Comparison of ENCODE assay signal across 9 cellular contexts in the genomic region with DNA sequence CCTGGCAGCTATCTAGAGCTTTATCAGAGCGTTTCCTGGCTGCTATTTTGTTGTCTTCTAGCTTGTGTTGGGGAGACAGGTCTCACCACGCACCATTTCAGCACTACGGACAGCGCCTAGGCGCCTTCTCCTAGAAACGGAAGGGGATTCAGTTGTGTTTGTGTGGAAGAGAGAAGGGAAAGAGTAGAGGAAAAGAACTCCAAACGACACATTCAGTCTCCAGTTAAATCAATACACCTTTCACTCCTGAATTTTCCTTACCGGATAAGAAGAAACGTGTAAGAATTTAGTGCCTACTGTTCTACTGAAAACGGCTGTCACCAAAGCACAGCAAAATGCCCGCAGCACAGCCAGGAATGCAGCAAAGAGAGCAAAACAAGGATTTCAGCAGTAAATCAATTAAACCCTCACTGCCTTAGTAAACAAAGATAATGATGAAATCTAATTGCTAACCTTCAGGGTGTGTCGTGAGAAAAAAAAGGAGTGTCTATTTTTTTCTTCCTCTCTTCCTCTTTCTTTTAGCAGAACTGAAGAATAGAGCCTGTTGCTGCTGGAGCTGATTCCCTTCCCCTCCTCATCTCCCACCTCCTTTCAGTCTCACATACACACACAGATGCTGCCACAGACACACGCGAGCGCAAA. TPM values are rescaled to one million over a fixed set of nuclear protein-coding genes. Genes with fewer than 3 reads are reported as not detected.
DNase-seq lines count a peak whose midpoint lies in the region; ATAC-seq and TF ChIP-seq lines count a peak whose summit lies in the region.
"Had no signal": no experiment of that assay in that cellular context is flagged by ENCODE, and none has a peak within 500 bp of the region (broad histone marks: within the 10 kb centered on the region; RNA-seq: fewer than 3 reads in every experiment).

No MANE protein-coding gene starts in this region.

- no peaks in the 10 kb centered on the region for H3K9me3 ChIP-seq in neural progenitor cell (ENCODE audit: low read depth)

- no peaks in the 10 kb centered on the region for H3K36me3 ChIP-seq in neural progenitor cell

- peak overlapping the region; percentile 44 for H2AFZ ChIP-seq in neural progenitor cell (replicated peaks)

- H3K27ac ChIP-seq in neural progenitor cell, result no peak overlapping the region
- H3K27ac ChIP-seq: KMS-11 had no signal

- peaks cover 6% of the 10 kb centered on the region for H3K4me1 ChIP-seq in neural progenitor cell

- DNase-seq in EH (ENCODE audit: low read depth), result peak; percentile 73
- peak; percentile 67 for DNase-seq in LHCN-M2 (ENCODE audit: low read depth)
- peak; percentile 10 for DNase-seq in activated T-cell treated with anti-CD3 and anti-CD28 coated beads for 48 hours (ENCODE audit: low read depth)
- peak; percentile 69 for DNase-seq in fibroblast of villous mesenchyme (ENCODE audit: low read depth)
- DNase-seq in neural progenitor cell (ENCODE audit: low spot score), result peak; percentile 94

- peaks cover 39% of the 10 kb centered on the region for H3K27me3 ChIP-seq in neural progenitor cell

- ATAC-seq in GM19467 (IDR thresholded peaks at IDR 0.05; ENCODE audit: unreplicated experiment) (no peak), GM18858 (IDR thresholded peaks at IDR 0.05; ENCODE audit: unreplicated experiment) (no peak), GM21390 (IDR thresholded peaks at IDR 0.05; ENCODE audit: unreplicated experiment) (no peak)

- peak overlapping the region; percentile 80 for H3K4me3 Mint-ChIP-seq in neural progenitor cell

- H3K36me3 Mint-ChIP-seq in neural progenitor cell, result no peaks in the 10 kb centered on the region

- H4K20me1 ChIP-seq in neural progenitor cell (ENCODE audit: low read depth), result peaks cover 6% of the 10 kb centered on the region

- peak overlapping the region; percentile 81 for H3K4me2 ChIP-seq in neural progenitor cell
- H3K4me2 ChIP-seq: KMS-11 had no signal

- H3F3A ChIP-seq in neural progenitor cell (ENCODE audit: low read depth), result no peaks in the 10 kb centered on the region

- H3K9ac ChIP-seq in neural progenitor cell, result no peak overlapping the region
- H3K9ac ChIP-seq: KMS-11 had no signal

- no peaks in the 10 kb centered on the region for H3K9me3 Mint-ChIP-seq in neural progenitor cell

- H3K4me1 Mint-ChIP-seq in neural progenitor cell, result peaks cover 14% of the 10 kb centered on the region

- TF ChIP-seq CTCF in fibroblast of villous mesenchyme (IDR thresholded peaks at IDR 0.05; ENCODE audit: insufficient read depth, low read depth, low read length) (no peak), neural progenitor cell (IDR thresholded peaks at IDR 0.05) (no peak)

- H3K4me3 ChIP-seq in fibroblast of villous mesenchyme (ENCODE audit: low read depth, low read length) (no peak overlapping the region), neural progenitor cell (peak overlapping the region; percentile 47)

- no peaks in the 10 kb centered on the region for H3K79me2 ChIP-seq in neural progenitor cell (ENCODE audit: low read depth)

- H3K27ac Mint-ChIP-seq in neural progenitor cell, result no peak overlapping the region

- H3K27me3 Mint-ChIP-seq in neural progenitor cell (ENCODE audit: insufficient read depth, low read depth), result peaks cover 4% of the 10 kb centered on the region

RNA-seq across cellular contexts. Expression of gene CTXN2, which starts 0.4 kb away (rescaled TPM):
- total RNA-seq in LHCN-M2 (2014; rRNA removed) (not detected in 2 replicates), fibroblast of villous mesenchyme (not detected in 2 replicates), neural progenitor cell (ENCODE audit: low replicate concordance) (0.03 and 0.60 TPM in 2 replicates)
- polyA plus RNA-seq in LHCN-M2 (2012), result not detected

RNA-seq across cellular contexts. Expression of gene MYEF2, which starts 13.0 kb away (rescaled TPM):
- total RNA-seq in LHCN-M2 (2014; rRNA removed) (8.0 and 9.9 TPM in 2 replicates), fibroblast of villous mesenchyme (3.5 and 6.9 TPM in 2 replicates), neural progenitor cell (ENCODE audit: low replicate concordance) (110 and 140 TPM in 2 replicates)
- polyA plus RNA-seq in LHCN-M2 (2012), result 5.6 TPM

RNA-seq across cellular contexts. Expression of gene SLC12A1, which starts 15.0 kb away (rescaled TPM):
- total RNA-seq in LHCN-M2 (2014; rRNA removed) (not detected in 2 replicates), fibroblast of villous mesenchyme (not detected in 2 replicates), neural progenitor cell (ENCODE audit: low replicate concordance) (0.19 TPM in 1 of 2 replicates, not detected in the other)
- polyA plus RNA-seq in LHCN-M2 (2012), result not detected

Comparison
In these comparisons a context has a peak if more than half of its experiments do, and no peak if none do; other contexts are left out.
1. DNase-seq: peak in every context shown above with its lines; median percentile 94 in neural progenitor cell; 73 in EH; 69 in fibroblast of villous mesenchyme; 67 in LHCN-M2; 10 in activated T-cell treated with anti-CD3 and anti-CD28 coated beads for 48 hours.
2. RNA of gene MYEF2, which starts 13.0 kb away (total RNA-seq): 110 to 140 TPM in neural progenitor cell; 8.0 to 9.9 TPM in LHCN-M2 and 3.5 to 6.9 TPM in fibroblast of villous mesenchyme; every median in the first group is over 10 times any median in the second.